ENCODE assay signal across 27 cellular contexts in genomic region chr17:9313346-9313745, GRCh38.
"Had no signal": no experiment of that assay in that cellular context is flagged by ENCODE, and none has a peak within 500 bp of the region (broad histone marks: within the 10 kb centered on the region; RNA-seq: fewer than 3 reads in every experiment).

No MANE protein-coding gene starts in this region.

- H3K4me1 Mint-ChIP-seq: activated B cell treated with CpG ODN at 0.5 μM for 24 hours; activated CD4-positive, alpha-beta T cell treated with anti-CD3 and anti-CD28 coated beads, Interleukin-2, amount 10 ng/mL, durations not matched to agents 24 days and 14 days; activated CD8-positive, alpha-beta memory T cell treated with anti-CD3 and anti-CD28 coated beads, Interleukin-2, amount 10 ng/mL, durations not matched to agents 7 days and 5 days; activated naive CD8-positive, alpha-beta T cell treated with anti-CD3 and anti-CD28 coated beads, Interleukin-2, amount 50 U/mL, for 24 hours had no signal

- H3K4me3 ChIP-seq: ascending aorta, body of pancreas had no signal

- H3K4me3 Mint-ChIP-seq: activated B cell treated with CpG ODN at 0.5 μM for 24 hours; activated CD4-positive, alpha-beta T cell treated with anti-CD3 and anti-CD28 coated beads, Interleukin-2, amount 10 ng/mL, durations not matched to agents 24 days and 14 days; activated CD8-positive, alpha-beta memory T cell treated with anti-CD3 and anti-CD28 coated beads, Interleukin-2, amount 10 ng/mL, durations not matched to agents 7 days and 5 days; activated naive CD8-positive, alpha-beta T cell treated with anti-CD3 and anti-CD28 coated beads, Interleukin-2, amount 50 U/mL, for 24 hours; activated T-cell treated with anti-CD3 and anti-CD28 coated beads, Interleukin-2, amount 50 U/mL, for 24 hours; activated T-helper 1 cell treated with anti-CD3 and anti-CD28 coated beads, Interleukin-12 subunit alpha, Interleukin-12 subunit beta, Interleukin-2, Interleukin-4 antibody, amounts not matched to agents 30 ng/mL and 10 ng/mL and 1 ng/mL, durations not matched to agents 14 hours and 24 hours and 36 hours; IgD-negative memory B cell; T-helper 17 cell had no signal

- H3K27me3 Mint-ChIP-seq: activated B cell treated with CpG ODN at 0.5 μM for 24 hours; activated CD4-positive, alpha-beta T cell treated with anti-CD3 and anti-CD28 coated beads, Interleukin-2, amount 10 ng/mL, durations not matched to agents 24 days and 14 days; activated CD8-positive, alpha-beta memory T cell treated with anti-CD3 and anti-CD28 coated beads, Interleukin-2, amount 10 ng/mL, durations not matched to agents 7 days and 5 days; activated naive CD8-positive, alpha-beta T cell treated with anti-CD3 and anti-CD28 coated beads, Interleukin-2, amount 50 U/mL, for 24 hours; activated T-cell treated with anti-CD3 and anti-CD28 coated beads, Interleukin-2, amount 50 U/mL, for 24 hours; IgD-negative memory B cell; T-helper 17 cell had no signal

- DNase-seq: activated B cell treated with CpG ODN at 0.5 μM for 24 hours; activated CD4-positive, alpha-beta T cell treated with anti-CD3 and anti-CD28 coated beads for 1 hour; activated CD4-positive, alpha-beta T cell treated with anti-CD3 and anti-CD28 coated beads, Interleukin-2, amount 10 ng/mL, durations not matched to agents 24 days and 14 days; activated CD4-positive, alpha-beta T cell treated with anti-CD3 and anti-CD28 coated beads, Interleukin-2, amount 50 U/mL, for 48 hours; activated effector memory CD4-positive, alpha-beta T cell treated with Interleukin-2 at 50 U/mL for 16 hours; activated naive CD4-positive, alpha-beta T cell; activated naive CD8-positive, alpha-beta T cell treated with anti-CD3 and anti-CD28 coated beads, Interleukin-2, amount 50 U/mL, for 24 hours; activated T-cell treated with anti-CD3 and anti-CD28 coated beads, Interleukin-2, amount 50 U/mL, for 24 hours; amniotic stem cell; body of pancreas; KG1; NCI-H1048; NCI-H1930; NCI-H2171; NCI-H226; NCI-H510A; PC-3; SHP77; T-helper 17 cell; T-helper 9 cell had no signal

- H3K27me3 ChIP-seq: ascending aorta, body of pancreas had no signal

- H3K4me1 ChIP-seq: ascending aorta, body of pancreas had no signal

- H3K9me3 ChIP-seq: body of pancreas had no signal

- H3K27ac Mint-ChIP-seq: activated B cell treated with CpG ODN at 0.5 μM for 24 hours; activated CD4-positive, alpha-beta T cell treated with anti-CD3 and anti-CD28 coated beads, Interleukin-2, amount 10 ng/mL, durations not matched to agents 24 days and 14 days; activated CD8-positive, alpha-beta memory T cell treated with anti-CD3 and anti-CD28 coated beads, Interleukin-2, amount 10 ng/mL, durations not matched to agents 7 days and 5 days; activated naive CD8-positive, alpha-beta T cell treated with anti-CD3 and anti-CD28 coated beads, Interleukin-2, amount 50 U/mL, for 24 hours; activated T-cell treated with anti-CD3 and anti-CD28 coated beads, Interleukin-2, amount 50 U/mL, for 24 hours; activated T-helper 1 cell treated with anti-CD3 and anti-CD28 coated beads, Interleukin-12 subunit alpha, Interleukin-12 subunit beta, Interleukin-2, Interleukin-4 antibody, amounts not matched to agents 30 ng/mL and 10 ng/mL and 1 ng/mL, durations not matched to agents 14 hours and 24 hours and 36 hours had no signal

- ATAC-seq: activated CD8-positive, alpha-beta memory T cell treated with anti-CD3 and anti-CD28 coated beads, Interleukin-2, amount 10 ng/mL, durations not matched to agents 7 days and 5 days; activated naive CD4-positive, alpha-beta T cell treated with anti-CD3 and anti-CD28 coated beads, Interleukin-2, amount 50 U/mL, for 72 hours; activated naive CD8-positive, alpha-beta T cell treated with anti-CD3 and anti-CD28 coated beads, Interleukin-2, amount 50 U/mL, for 24 hours; body of pancreas; PC-3; T-helper 17 cell had no signal

- H3K36me3 ChIP-seq: ascending aorta had no signal

- FAIRE-seq: bronchial epithelial cell, RCC 7860 had no signal

- H3K27ac ChIP-seq: ascending aorta, body of pancreas had no signal
